ENCODE assay signal across 7 cellular contexts in the genomic region with DNA sequence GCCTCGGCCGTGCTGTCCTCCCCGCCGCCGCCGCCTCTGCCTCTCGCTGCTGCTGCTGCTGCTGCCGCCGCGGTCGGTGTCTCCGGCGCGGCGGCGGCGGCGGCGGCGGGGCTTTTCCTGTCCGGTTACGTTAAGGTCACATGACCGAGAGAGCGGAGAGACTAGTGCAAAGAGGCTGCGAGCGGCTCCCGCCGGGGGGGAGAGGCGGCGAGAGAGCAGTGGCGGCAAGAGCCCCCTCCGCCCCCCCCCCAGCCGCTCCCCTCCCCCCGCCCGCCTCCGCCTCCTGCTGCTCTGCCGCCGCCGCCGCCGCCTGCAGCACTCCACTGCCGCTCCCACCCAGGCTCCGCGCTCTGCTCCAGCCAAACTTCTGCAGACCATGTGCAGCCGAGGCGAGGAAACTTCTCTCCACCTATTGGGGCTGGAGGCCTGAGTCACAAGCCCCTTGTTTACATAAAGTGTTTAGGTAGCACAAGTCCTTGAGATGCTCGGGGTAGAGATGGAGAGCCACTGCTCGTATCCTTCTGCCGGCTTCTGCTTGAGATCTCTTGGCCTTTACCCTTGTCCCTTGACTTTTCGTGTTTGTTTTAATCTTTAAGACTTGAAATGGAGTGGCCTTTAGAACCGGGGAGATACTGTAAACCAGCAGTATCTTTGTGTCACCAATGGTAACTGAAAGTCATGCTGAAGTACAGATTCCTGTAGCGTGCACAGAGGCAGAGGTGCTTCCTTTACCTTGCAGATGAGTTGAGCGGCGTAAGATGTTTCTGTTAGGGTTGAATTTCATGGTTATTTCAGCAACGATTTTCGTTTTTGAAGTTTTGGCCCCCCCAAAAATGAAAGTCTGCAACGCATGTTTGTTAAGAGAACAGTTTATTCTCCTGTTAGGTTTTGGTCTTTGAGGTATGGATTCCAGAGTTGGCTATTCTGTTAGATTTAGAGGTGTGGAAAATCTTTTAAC. TPM values are rescaled to one million over a fixed set of nuclear protein-coding genes. Genes with fewer than 3 reads are reported as not detected.
A peak's percentile ranks its signal among the peaks of the same experiment; 100 is the strongest.
DNase-seq lines count a peak whose midpoint lies in the region; ATAC-seq and TF ChIP-seq lines count a peak whose summit lies in the region.

Gene ZBTB2 (minus strand): TSS at position 89 of the 958 bp plus-strand sequence. CDS start 17,922 bp downstream, outside the sequence.

- peak within 1 kb of the TSS; percentile 71 to 100 (median 84) for H3K4me3 ChIP-seq in liver (ENCODE audit: low read depth in 1 of 3, low read length in 3 of 3)

- peak within 1 kb of the TSS; percentile 97 to 99 for H3K27ac ChIP-seq in liver (ENCODE audit: low read depth in 1 of 2, low read length in 2 of 2)

- peaks cover 9 to 30% (median 24%) of the 10 kb centered on the region in 4 donors for H3K4me1 ChIP-seq in liver (ENCODE audit: control insufficient read depth in 4 of 4, insufficient read depth in 4 of 4, low read length in 3 of 4)

- peak within 1 kb of the TSS; percentile 67 to 79 for H3K9ac ChIP-seq in liver (ENCODE audit: low read depth in 1 of 2, low read length in 2 of 2)

- TF ChIP-seq RAD21 in liver (IDR thresholded peaks at IDR 0.05), result no peak

- H3K9me3 ChIP-seq in liver (ENCODE audit: control insufficient read depth in 4 of 4, low read length in 3 of 4), result no peaks in the 10 kb centered on the region

- WGBS in liver, result under 1% methylated on average over 57 of the region's 57 CpGs

- H3K27me3 ChIP-seq in liver (ENCODE audit: control insufficient read depth in 4 of 4, insufficient read depth in 4 of 4, low read length in 3 of 4), result no peaks in the 10 kb centered on the region

- peaks cover 0 to 3% (median 0%) of the 10 kb centered on the region in 4 donors for H3K36me3 ChIP-seq in liver (ENCODE audit: control insufficient read depth in 4 of 4, insufficient read depth in 3 of 4, low read depth in 1 of 4, low read length in 3 of 4)

- peak; percentile 57 for TF ChIP-seq POLR2A in GM18505 (IDR thresholded peaks at IDR 0.05; ENCODE audit: borderline replicate concordance, extremely low read depth, insufficient read depth, insufficient read length)

- TF ChIP-seq CTCF in liver (IDR thresholded peaks at IDR 0.05; ENCODE audit: low read depth, low read length, missing input control), result no peak

- peak; percentile 27 for DNase-seq in NCI-H524 treated with DMSO at 0.1 percent for 48 hours (lab: John Stamatoyannopoulos, UW)
- peak; percentile 35 to 53 for DNase-seq in activated CD4-positive, alpha-beta T cell treated with anti-CD3 and anti-CD28 coated beads, Interleukin-2, amount 50 U/mL, for 24 hours (ENCODE audit: low read depth in 1 of 2, low spot score in 1 of 2)
- DNase-seq in dermis blood vessel endothelial cell, result peak; percentile 73
- peak; percentile 47 to 49 for DNase-seq in stimulated activated CD4-positive, alpha-beta T cell treated with anti-CD3 and anti-CD28 coated beads, Interleukin-2, amount 100 ng/mL, for 48 hours

- ATAC-seq in GM18505 (IDR thresholded peaks at IDR 0.05; ENCODE audit: unreplicated experiment), result peak; percentile 10
- peak; percentile 20 for ATAC-seq in HG02973 (IDR thresholded peaks at IDR 0.05; ENCODE audit: unreplicated experiment)

TF ChIP-seq in liver, 16 proteins besides CTCF, POLR2A, EP300 and RAD21:
- TF ChIP-seq GABPA (IDR thresholded peaks at IDR 0.05 in 1 of 2, conservative IDR thresholded peaks at IDR 0.05 in 1 of 2) (no peak), TAF1 (conservative IDR thresholded peaks at IDR 0.05) (no peak), JUND (IDR thresholded peaks at IDR 0.05) (no peak), HNF4G (IDR thresholded peaks at IDR 0.05) (no peak), NR2F2 (IDR thresholded peaks at IDR 0.05) (no peak), FOXA1 (IDR thresholded peaks at IDR 0.05) (no peak), SP1 (IDR thresholded peaks at IDR 0.05) (no peak), RXRA (IDR thresholded peaks at IDR 0.05) (no peak), YY1 (IDR thresholded peaks at IDR 0.05) (no peak), REST (IDR thresholded peaks at IDR 0.05) (no peak), MAX (IDR thresholded peaks at IDR 0.05) (no peak), ATF3 (IDR thresholded peaks at IDR 0.05) (no peak), FOXA2 (IDR thresholded peaks at IDR 0.05) (no peak)
- TF ChIP-seq, protein P1, sequence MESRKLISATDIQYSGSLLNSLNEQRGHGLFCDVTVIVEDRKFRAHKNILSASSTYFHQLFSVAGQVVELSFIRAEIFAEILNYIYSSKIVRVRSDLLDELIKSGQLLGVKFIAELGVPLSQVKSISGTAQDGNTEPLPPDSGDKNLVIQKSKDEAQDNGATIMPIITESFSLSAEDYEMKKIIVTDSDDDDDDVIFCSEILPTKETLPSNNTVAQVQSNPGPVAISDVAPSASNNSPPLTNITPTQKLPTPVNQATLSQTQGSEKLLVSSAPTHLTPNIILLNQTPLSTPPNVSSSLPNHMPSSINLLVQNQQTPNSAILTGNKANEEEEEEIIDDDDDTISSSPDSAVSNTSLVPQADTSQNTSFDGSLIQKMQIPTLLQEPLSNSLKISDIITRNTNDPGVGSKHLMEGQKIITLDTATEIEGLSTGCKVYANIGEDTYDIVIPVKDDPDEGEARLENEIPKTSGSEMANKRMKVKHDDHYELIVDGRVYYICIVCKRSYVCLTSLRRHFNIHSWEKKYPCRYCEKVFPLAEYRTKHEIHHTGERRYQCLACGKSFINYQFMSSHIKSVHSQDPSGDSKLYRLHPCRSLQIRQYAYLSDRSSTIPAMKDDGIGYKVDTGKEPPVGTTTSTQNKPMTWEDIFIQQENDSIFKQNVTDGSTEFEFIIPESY (IDR thresholded peaks at IDR 0.05), result no peak

RNA-seq across cellular contexts. Expression of gene ZBTB2, which starts in this region (rescaled TPM):
- total RNA-seq in dermis blood vessel endothelial cell, result 8.0 and 10.6 TPM in 2 replicates
- 1 to 10 TPM; 2.5 to 4.2 TPM for total RNA-seq in liver
- polyA plus RNA-seq in liver, result 1 to 10 TPM; 2.9 to 3.2 TPM

Comparison
In these comparisons a context has a peak if more than half of its experiments do, and no peak if none do; other contexts are left out.
1. Peak in every context shown above with its lines: DNase-seq, ATAC-seq, H3K4me3 ChIP-seq and H3K27ac ChIP-seq.